Comparison of ENCODE assay signal across 9 cellular contexts in genomic region chr12:7131502-7131866, GRCh38. TPM values are rescaled to one million over a fixed set of nuclear protein-coding genes. Genes with fewer than 3 reads are reported as not detected.
A peak's percentile ranks its signal among the peaks of the same experiment; 100 is the strongest.
DNase-seq lines count a peak whose midpoint lies in the region; ATAC-seq, FAIRE-seq and TF ChIP-seq lines count a peak whose summit lies in the region.
"Had no signal": no experiment of that assay in that cellular context is flagged by ENCODE, and none has a peak within 500 bp of the region (broad histone marks: within the 10 kb centered on the region; RNA-seq: fewer than 3 reads in every experiment).

No MANE protein-coding gene starts in this region.

- peaks cover 30% of the 10 kb centered on the region for H3K4me1 ChIP-seq in Caco-2

- H3K27me3 ChIP-seq in Caco-2 (replicated peaks; ENCODE audit: control insufficient read depth, insufficient read depth, low read length): no peaks in the 10 kb centered on the region

- intact Hi-C loops in Caco-2 (cut with micrococcal nuclease; ENCODE audit: unreplicated experiment): no loop called here

- TF ChIP-seq CTCF in Caco-2 (IDR thresholded peaks at IDR 0.05; ENCODE audit: insufficient read depth in 1 of 2, low read depth in 1 of 2, low read length in 1 of 2, severe bottlenecking in 1 of 2, unreplicated experiment in 1 of 2) (no peak), LNCaP clone FGC (IDR thresholded peaks at IDR 0.05; ENCODE audit: control insufficient read depth, extremely low read depth, insufficient read depth) (no peak), astrocyte of the cerebellum (IDR thresholded peaks at IDR 0.05; ENCODE audit: low read depth, low read length, missing control alignments) (no peak)

- no peaks in the 10 kb centered on the region for H3K27me3 Mint-ChIP-seq in Caco-2 (ENCODE audit: insufficient read depth, unreplicated experiment)
- no peaks in the 10 kb centered on the region for H3K27me3 Mint-ChIP-seq in naive thymus-derived CD8-positive, alpha-beta T cell

- POLR2A ChIA-PET in Caco-2 (lab: Charles Lee): interaction anchor here (1.1 kb wide), 1 partner anchor 185 kb away, joined by 3 read pairs; no protein-coding TSS in a partner anchor
- POLR2A ChIA-PET in naive thymus-derived CD8-positive, alpha-beta T cell (lab: Charles Lee): no interaction called here

- H3K9me3 ChIP-seq in Caco-2: no peaks in the 10 kb centered on the region

- in situ Hi-C loops in astrocyte of the cerebellum (cut with HindIII; ENCODE audit: low sequenced_read_pairs): no loop called here

- H3K9me3 Mint-ChIP-seq in Caco-2 (ENCODE audit: unreplicated experiment): no peaks in the 10 kb centered on the region
- H3K9me3 Mint-ChIP-seq in naive thymus-derived CD8-positive, alpha-beta T cell: no peaks in the 10 kb centered on the region

- peak overlapping the region; percentile 86 for H3K4me3 Mint-ChIP-seq in Caco-2 (ENCODE audit: unreplicated experiment)
- H3K4me3 Mint-ChIP-seq in naive thymus-derived CD8-positive, alpha-beta T cell: peak overlapping the region; percentile 91 to 99 (median 95)

- BruUV-seq in Caco-2 (replicated peaks; lab: Mats Ljungman, UMichigan): no TSS peak

- H3K4me3 ChIP-seq in Caco-2 (ENCODE audit: low read depth, low read length) (peak overlapping the region; percentile 70), LNCaP clone FGC (ENCODE audit: low read depth, low read length) (peak overlapping the region; percentile 90), astrocyte of the cerebellum (ENCODE audit: low read depth, low read length) (peak overlapping the region; percentile 73)

- peaks cover 35% of the 10 kb centered on the region for H3K4me1 Mint-ChIP-seq in Caco-2 (ENCODE audit: low read depth, unreplicated experiment)
- H3K4me1 Mint-ChIP-seq in naive thymus-derived CD8-positive, alpha-beta T cell: peaks cover 29 to 48% (median 34%) of the 10 kb centered on the region in 4 donors

- DNase-seq in Caco-2 (no peak), LNCaP clone FGC (ENCODE audit: low read depth) (no peak), astrocyte of the cerebellum (ENCODE audit: low read depth) (no peak), A172 (ENCODE audit: low spot score) (no peak), GM19239 (ENCODE audit: insufficient read length, low spot score) (no peak)
- DNase-seq in naive thymus-derived CD8-positive, alpha-beta T cell: peak in 3 of 10 donors; percentile 9 to 20 (median 14)

- no peak for FAIRE-seq in GM19239 (lab: Jason Lieb, UNC)

- H3K27ac Mint-ChIP-seq in Caco-2 (ENCODE audit: unreplicated experiment): no peak overlapping the region
- peak overlapping the region; percentile 25 to 96 (median 94) for H3K27ac Mint-ChIP-seq in naive thymus-derived CD8-positive, alpha-beta T cell

- CTCF ChIA-PET in Caco-2 (lab: Charles Lee): interaction anchor here (1.4 kb wide), 1 partner anchor 22 kb away, joined by 5 read pairs; the partner anchor contains the start of gene C1RL

- no peak for ATAC-seq in naive thymus-derived CD8-positive, alpha-beta T cell
- ATAC-seq in GM18520 (IDR thresholded peaks at IDR 0.05; ENCODE audit: unreplicated experiment): no peak
- no peak for ATAC-seq in HG02885 (IDR thresholded peaks at IDR 0.05; ENCODE audit: poor library complexity, unreplicated experiment)

- H3K36me3 ChIP-seq in Caco-2 (ENCODE audit: control insufficient read depth, insufficient read depth, low read length): peaks cover 2% of the 10 kb centered on the region; the same call in 1 of the 2 replicates

- H3K36me3 Mint-ChIP-seq in Caco-2 (ENCODE audit: insufficient read depth, unreplicated experiment): peaks cover 27% of the 10 kb centered on the region
- peaks cover 0 to 14% (median 0%) of the 10 kb centered on the region in 3 donors for H3K36me3 Mint-ChIP-seq in naive thymus-derived CD8-positive, alpha-beta T cell

RNA-seq across cellular contexts. Expression of gene CLSTN3, which starts 1.3 kb away (rescaled TPM):
- 40.2 and 44.3 TPM in 2 replicates for total RNA-seq in Caco-2 (2022)
- 10 to 100 TPM; 21.7 to 24.8 TPM for total RNA-seq in naive thymus-derived CD8-positive, alpha-beta T cell
- 1 to 10 TPM; 2.9 to 6.4 (median 5.8) TPM for polyA plus RNA-seq in naive thymus-derived CD8-positive, alpha-beta T cell
- 8.5 and 15.6 TPM in 2 replicates for total RNA-seq in A172 (2014; rRNA removed; shearing (Covaris generic))

RNA-seq across cellular contexts. Expression of gene RBP5, which starts 2.8 kb away (rescaled TPM):
- 0.86 and 1.8 TPM in 2 replicates for total RNA-seq in Caco-2 (2022)
- total RNA-seq in naive thymus-derived CD8-positive, alpha-beta T cell: 1 to 10 TPM in 1 of 2 experiments, under 1 TPM in 1; 0.69 to 1.1 TPM
- polyA plus RNA-seq in naive thymus-derived CD8-positive, alpha-beta T cell: not detected
- 0.31 TPM in 1 of 2 replicates, not detected in the other for total RNA-seq in A172 (2014; rRNA removed; shearing (Covaris generic))
- total RNA-seq: lung microvascular endothelial cell had no signal

RNA-seq across cellular contexts. Expression of gene C1RL, which starts 22.5 kb away (rescaled TPM):
- total RNA-seq in Caco-2 (2022): 38.7 and 40.2 TPM in 2 replicates
- total RNA-seq in naive thymus-derived CD8-positive, alpha-beta T cell: 10 to 100 TPM; 20.7 to 24.1 TPM
- polyA plus RNA-seq in naive thymus-derived CD8-positive, alpha-beta T cell: 1 to 10 TPM; 3.7 to 5.7 (median 4.8) TPM
- 5.8 and 11.0 TPM in 2 replicates for total RNA-seq in A172 (2014; rRNA removed; shearing (Covaris generic))

RNA-seq across cellular contexts. Expression of gene C1R, which starts 39.2 kb away (rescaled TPM):
- 3.9 and 4.2 TPM in 2 replicates for total RNA-seq in Caco-2 (2022)
- total RNA-seq in naive thymus-derived CD8-positive, alpha-beta T cell: 1 to 10 TPM; 1.4 to 1.5 TPM
- polyA plus RNA-seq in naive thymus-derived CD8-positive, alpha-beta T cell: 1 to 10 TPM; 1.5 to 3.2 (median 2.5) TPM
- 10.7 and 16.0 TPM in 2 replicates for total RNA-seq in A172 (2014; rRNA removed; shearing (Covaris generic))

RNA-seq across cellular contexts. Expression of gene PEX5, which starts 58.0 kb away (rescaled TPM):
- total RNA-seq in Caco-2 (2022): 74.5 and 82.7 TPM in 2 replicates
- total RNA-seq in naive thymus-derived CD8-positive, alpha-beta T cell: 10 to 100 TPM; 30.8 to 31.2 TPM
- 10 to 100 TPM; 13.4 to 19.8 (median 14.1) TPM for polyA plus RNA-seq in naive thymus-derived CD8-positive, alpha-beta T cell
- total RNA-seq in A172 (2014; rRNA removed; shearing (Covaris generic)): 18.9 and 21.0 TPM in 2 replicates
